Comparison of ENCODE assay signal across 29 cellular contexts in genomic region chr1:232407120-232407519, GRCh38.
"Had no signal": no experiment of that assay in that cellular context is flagged by ENCODE, and none has a peak within 500 bp of the region (broad histone marks: within the 10 kb centered on the region; RNA-seq: fewer than 3 reads in every experiment).

No MANE protein-coding gene starts in this region.

- H3K4me2 ChIP-seq: hepatocyte had no signal

- H3K27ac ChIP-seq: colonic mucosa, coronary artery, dorsolateral prefrontal cortex, epithelial cell of prostate, esophagus muscularis mucosa, esophagus squamous epithelium, foreskin keratinocyte, gastrocnemius medialis, gastroesophageal sphincter, heart left ventricle, heart right ventricle, hepatocyte had no signal

- H3K4me1 ChIP-seq: colonic mucosa, esophagus squamous epithelium, foreskin keratinocyte, gastrocnemius medialis, gastroesophageal sphincter had no signal

- FAIRE-seq: colon, endometrium, endothelial cell of umbilical vein, frontal cortex had no signal

- H3K27me3 ChIP-seq: colonic mucosa, dorsolateral prefrontal cortex, esophagus muscularis mucosa, esophagus squamous epithelium, foreskin keratinocyte, gastrocnemius medialis, gastroesophageal sphincter, heart left ventricle, heart right ventricle, hepatocyte had no signal

- H3K9me3 ChIP-seq: colonic mucosa, gastrocnemius medialis had no signal

- H2AFZ ChIP-seq: hepatocyte had no signal

- H3K4me3 ChIP-seq: colonic mucosa, coronary artery, dorsolateral prefrontal cortex, esophagus muscularis mucosa, esophagus squamous epithelium, gastrocnemius medialis, gastroesophageal sphincter, heart left ventricle, heart right ventricle, hepatocyte had no signal

- ATAC-seq: effector memory CD8-positive, alpha-beta T cell; esophagus mucosa; foreskin keratinocyte; gastrocnemius medialis; gastroesophageal sphincter; heart left ventricle; heart right ventricle had no signal

- DNase-seq: colonic mucosa; cortex of kidney; dermis blood vessel endothelial cell; dorsolateral prefrontal cortex; effector CD4-positive, alpha-beta T cell; effector CD8-positive, alpha-beta T cell; effector memory CD4-positive, alpha-beta T cell; effector memory CD8-positive, alpha-beta T cell; endodermal cell; erythroblast; esophagus squamous epithelium; foreskin fibroblast; foreskin keratinocyte; foreskin melanocyte; gastrocnemius medialis; glutamatergic neuron; head of caudate nucleus; heart left ventricle; heart right ventricle had no signal
